In the genomic region with DNA sequence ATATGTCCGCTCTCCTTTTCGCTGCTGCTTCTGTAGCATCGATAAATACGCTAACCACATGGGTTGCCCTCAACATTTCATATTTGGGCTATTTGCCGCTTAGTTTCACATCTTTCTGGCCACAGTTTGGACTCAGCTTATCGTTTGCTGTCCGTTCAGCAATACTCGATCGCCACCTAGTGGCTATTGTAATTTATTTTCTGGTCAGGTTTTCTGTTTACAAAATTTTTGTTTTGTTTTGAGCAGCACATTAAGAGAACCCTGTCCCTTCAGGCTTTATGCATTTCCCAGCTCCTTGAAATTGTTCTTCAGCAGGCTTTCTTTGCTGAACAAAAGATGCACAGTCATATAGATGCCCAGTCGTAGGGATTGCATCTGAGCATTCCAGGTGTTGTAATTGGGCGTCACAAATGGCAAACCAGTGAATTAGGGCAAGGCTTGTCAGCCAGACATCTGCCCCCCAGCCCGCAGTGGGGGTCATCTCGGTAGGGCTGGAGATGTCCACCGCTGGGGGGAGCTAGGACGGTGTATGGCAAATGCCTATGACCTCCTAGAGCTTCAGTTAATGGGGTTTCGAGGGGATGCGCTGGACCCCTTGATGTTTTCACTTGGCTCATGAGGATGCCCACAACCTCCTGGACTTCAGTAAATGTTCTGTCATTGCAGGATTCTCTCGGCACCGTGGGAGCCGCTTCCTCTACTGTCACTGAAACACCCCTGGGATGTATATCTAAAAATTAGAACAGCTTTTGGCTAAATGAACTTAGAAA, we compare ENCODE assay signal across 10 cellular contexts. TPM values are rescaled to one million over a fixed set of nuclear protein-coding genes. Genes with fewer than 3 reads are reported as not detected.
DNase-seq lines count a peak whose midpoint lies in the region; ATAC-seq, FAIRE-seq and TF ChIP-seq lines count a peak whose summit lies in the region.
"Not testable (repeated sequence)": the region's sequence is repeated elsewhere in the genome, so short reads cannot be mapped to it uniquely, and the experiment has no call there.
"Had no signal": no experiment of that assay in that cellular context is flagged by ENCODE, and none has a peak within 500 bp of the region (broad histone marks: within the 10 kb centered on the region; RNA-seq: fewer than 3 reads in every experiment).

No MANE protein-coding gene starts in this region.

- FAIRE-seq in A204.1 (lab: Jason Lieb, UNC) (peak; percentile 73), endometrium (lab: Jason Lieb, UNC) (peak; percentile 69)

- H3K4me1 Mint-ChIP-seq in activated naive CD8-positive, alpha-beta T cell treated with anti-CD3 and anti-CD28 coated beads, Interleukin-2, amount 10 ng/mL, durations not matched to agents 7 days and 5 days, result not testable (repeated sequence)

- H3K4me1 ChIP-seq in RWPE2 (ENCODE audit: insufficient read depth, poor library complexity, severe bottlenecking), result not testable (repeated sequence)

- H3K9me3 Mint-ChIP-seq in activated naive CD8-positive, alpha-beta T cell treated with anti-CD3 and anti-CD28 coated beads, Interleukin-2, amount 10 ng/mL, durations not matched to agents 7 days and 5 days, result not testable (repeated sequence)

- ATAC-seq in RWPE2 (ENCODE audit: low read depth); activated naive CD8-positive, alpha-beta T cell treated with anti-CD3 and anti-CD28 coated beads, Interleukin-2, amount 10 ng/mL, durations not matched to agents 7 days and 5 days (ENCODE audit: low read depth): not testable (repeated sequence)

- not testable (repeated sequence) for H3K4me3 ChIP-seq in HL-60 (replicated peaks; ENCODE audit: insufficient read depth, low read length); RWPE2 (ENCODE audit: severe bottlenecking)

- POLR2A ChIA-PET in activated naive CD8-positive, alpha-beta T cell treated with anti-CD3 and anti-CD28 coated beads, Interleukin-2, amount 10 ng/mL, durations not matched to agents 7 days and 5 days (lab: Charles Lee), result not testable (repeated sequence)

- H3K36me3 ChIP-seq in RWPE2 (ENCODE audit: low read depth), result not testable (repeated sequence)

- H3K9me3 ChIP-seq in RWPE2 (ENCODE audit: severe bottlenecking), result not testable (repeated sequence)

- H3K4me3 Mint-ChIP-seq in activated naive CD8-positive, alpha-beta T cell treated with anti-CD3 and anti-CD28 coated beads, Interleukin-2, amount 10 ng/mL, durations not matched to agents 7 days and 5 days, result peak overlapping the region; percentile 58

- DNase-seq in ELF-1 (ENCODE audit: low read depth, low spot score) (peak; percentile 41), HL-60 (ENCODE audit: low read depth in 1 of 2, low spot score in 1 of 2) (peak; percentile 3 to 31), kidney tubule cell (ENCODE audit: low spot score) (peak; percentile 63), pons (ENCODE audit: low spot score) (peak; percentile 78)
- not testable (repeated sequence) for DNase-seq in RWPE2 (ENCODE audit: low spot score); activated naive CD8-positive, alpha-beta T cell treated with anti-CD3 and anti-CD28 coated beads, Interleukin-2, amount 10 ng/mL, durations not matched to agents 7 days and 5 days

- not testable (repeated sequence) for H3K36me3 Mint-ChIP-seq in activated naive CD8-positive, alpha-beta T cell treated with anti-CD3 and anti-CD28 coated beads, Interleukin-2, amount 10 ng/mL, durations not matched to agents 7 days and 5 days

- not testable (repeated sequence) for H3K27me3 Mint-ChIP-seq in activated naive CD8-positive, alpha-beta T cell treated with anti-CD3 and anti-CD28 coated beads, Interleukin-2, amount 10 ng/mL, durations not matched to agents 7 days and 5 days

- H3K27me3 ChIP-seq in HL-60 (ENCODE audit: insufficient read depth, poor library complexity, severe bottlenecking); RWPE2 (ENCODE audit: insufficient read depth, poor library complexity, severe bottlenecking): not testable (repeated sequence)

- H3K27ac Mint-ChIP-seq in activated naive CD8-positive, alpha-beta T cell treated with anti-CD3 and anti-CD28 coated beads, Interleukin-2, amount 10 ng/mL, durations not matched to agents 7 days and 5 days, result not testable (repeated sequence)

- not testable (repeated sequence) for H3K27ac ChIP-seq in HL-60 (replicated peaks); RWPE2 (ENCODE audit: poor library complexity, severe bottlenecking)

- TF ChIP-seq CTCF in HL-60 (IDR thresholded peaks at IDR 0.05; ENCODE audit: insufficient read depth, low read length), result not testable (repeated sequence)
- TF ChIP-seq CTCF in RWPE2 (IDR thresholded peaks at IDR 0.05; ENCODE audit: poor library complexity, severe bottlenecking), result peak; percentile 66

RNA-seq across cellular contexts. Expression of gene FRG2C, which starts 20.9 kb away (rescaled TPM):
- total RNA-seq in activated naive CD8-positive, alpha-beta T cell treated with anti-CD3 and anti-CD28 coated beads, Interleukin-2, amount 10 ng/mL, durations not matched to agents 7 days and 5 days, result not detected
- total RNA-seq: Right ventricle myocardium superior, skeletal muscle tissue had no signal
